In the genomic region with DNA sequence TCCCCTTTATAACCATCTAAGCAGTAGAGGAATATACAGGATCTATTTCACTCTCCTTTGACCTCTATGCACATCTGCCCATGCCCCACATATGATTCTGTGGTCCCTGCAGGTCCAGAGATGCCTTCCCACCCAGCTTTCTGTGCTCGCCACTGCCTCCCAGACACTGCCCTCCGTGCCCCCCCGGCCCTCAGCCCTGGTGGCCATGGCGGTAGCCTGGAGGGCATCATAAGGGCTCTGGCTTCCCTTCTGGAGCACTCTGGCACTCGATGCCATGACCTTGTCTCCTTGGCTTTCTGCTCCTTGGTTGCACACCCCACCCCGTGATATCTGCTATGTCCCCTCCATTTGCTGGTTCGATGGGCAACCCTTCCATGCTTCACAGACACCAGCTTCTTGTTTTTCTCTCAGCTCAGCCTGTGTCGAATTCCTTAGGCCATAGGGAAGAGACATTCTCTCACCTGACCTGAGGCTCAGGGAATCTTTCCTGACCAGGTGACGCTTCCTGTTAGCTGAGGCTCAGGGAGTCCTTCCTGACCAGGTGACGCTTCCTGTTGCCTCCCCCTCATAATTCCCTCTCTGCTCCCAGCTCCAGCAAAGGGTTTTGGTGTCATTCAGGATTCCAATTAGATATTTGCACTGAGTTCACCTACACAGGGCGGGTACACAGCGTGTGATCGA, we compare ENCODE assay signal across 22 cellular contexts.
"Had no signal": no experiment of that assay in that cellular context is flagged by ENCODE, and none has a peak within 500 bp of the region (broad histone marks: within the 10 kb centered on the region; RNA-seq: fewer than 3 reads in every experiment).

No MANE protein-coding gene starts in this region.

- ATAC-seq: activated naive CD8-positive, alpha-beta T cell treated with anti-CD3 and anti-CD28 coated beads, Interleukin-2, amount 50 U/mL, for 24 hours; foreskin keratinocyte; stimulated activated naive CD8-positive, alpha-beta T cell treated with anti-CD3 and anti-CD28 coated beads, Interleukin-15, Interleukin-2, amounts not matched to agents 100 U/mL and 50 U/mL, for 24 hours had no signal

- H3K36me3 Mint-ChIP-seq: activated naive CD4-positive, alpha-beta T cell treated with anti-CD3 and anti-CD28 coated beads, Interleukin-2, amount 10 ng/mL, durations not matched to agents 7 days and 5 days had no signal

- H3K36me3 ChIP-seq: left lung, SJSA1, spleen, thyroid gland had no signal

- H3K27me3 Mint-ChIP-seq: activated CD4-positive, alpha-beta memory T cell treated with anti-CD3 and anti-CD28 coated beads, Interleukin-2, amount 10 ng/mL, durations not matched to agents 7 days and 5 days; activated CD4-positive, alpha-beta T cell treated with anti-CD3 and anti-CD28 coated beads, Interleukin-2, amount 10 ng/mL, durations not matched to agents 24 days and 14 days; activated naive CD4-positive, alpha-beta T cell treated with anti-CD3 and anti-CD28 coated beads, Interleukin-2, amount 10 ng/mL, durations not matched to agents 7 days and 5 days; central memory CD8-positive, alpha-beta T cell had no signal

- DNase-seq: activated CD4-positive, alpha-beta memory T cell treated with anti-CD3 and anti-CD28 coated beads, Interleukin-2, amount 10 ng/mL, durations not matched to agents 7 days and 5 days; activated CD4-positive, alpha-beta T cell treated with anti-CD3 and anti-CD28 coated beads, Interleukin-2, amount 10 ng/mL, durations not matched to agents 24 days and 14 days; activated effector memory CD4-positive, alpha-beta T cell treated with anti-CD3 and anti-CD28 coated beads, Interleukin-2, amount 50 U/mL, for 16 hours; activated naive CD4-positive, alpha-beta T cell treated with anti-CD3 and anti-CD28 coated beads, Interleukin-2, amount 10 ng/mL, durations not matched to agents 7 days and 5 days; activated naive CD8-positive, alpha-beta T cell treated with anti-CD3 and anti-CD28 coated beads, Interleukin-2, amount 50 U/mL, for 24 hours; aorta; foreskin keratinocyte; immature natural killer cell; kidney glomerular epithelial cell; midbrain; occipital lobe; spleen; stimulated activated CD4-positive, alpha-beta T cell treated with anti-CD3 and anti-CD28 coated beads, Interleukin-4, amount 100 ng/mL, for 1 hour; stimulated activated naive CD8-positive, alpha-beta T cell treated with anti-CD3 and anti-CD28 coated beads, Interleukin-15, Interleukin-2, amounts not matched to agents 100 U/mL and 50 U/mL, for 24 hours; T-helper 9 cell; thyroid gland had no signal

- H3K27ac ChIP-seq: epithelial cell of prostate, foreskin keratinocyte, left lung, thyroid gland had no signal

- H3K9me3 ChIP-seq: SJSA1, thyroid gland had no signal

- H3K27me3 ChIP-seq: foreskin keratinocyte, left lung, SJSA1, spleen, thyroid gland had no signal

- H3K27ac Mint-ChIP-seq: activated CD4-positive, alpha-beta memory T cell treated with anti-CD3 and anti-CD28 coated beads, Interleukin-2, amount 10 ng/mL, durations not matched to agents 7 days and 5 days; activated CD4-positive, alpha-beta T cell treated with anti-CD3 and anti-CD28 coated beads, Interleukin-2, amount 10 ng/mL, durations not matched to agents 24 days and 14 days; activated naive CD4-positive, alpha-beta T cell treated with anti-CD3 and anti-CD28 coated beads, Interleukin-2, amount 10 ng/mL, durations not matched to agents 7 days and 5 days; activated naive CD8-positive, alpha-beta T cell treated with anti-CD3 and anti-CD28 coated beads, Interleukin-2, amount 50 U/mL, for 24 hours; immature natural killer cell had no signal

- H3K4me1 Mint-ChIP-seq: activated CD4-positive, alpha-beta memory T cell treated with anti-CD3 and anti-CD28 coated beads, Interleukin-2, amount 10 ng/mL, durations not matched to agents 7 days and 5 days; activated CD4-positive, alpha-beta T cell treated with anti-CD3 and anti-CD28 coated beads, Interleukin-2, amount 10 ng/mL, durations not matched to agents 24 days and 14 days; activated naive CD4-positive, alpha-beta T cell treated with anti-CD3 and anti-CD28 coated beads, Interleukin-2, amount 10 ng/mL, durations not matched to agents 7 days and 5 days; activated naive CD8-positive, alpha-beta T cell treated with anti-CD3 and anti-CD28 coated beads, Interleukin-2, amount 50 U/mL, for 24 hours; central memory CD8-positive, alpha-beta T cell; immature natural killer cell had no signal

- H3K4me3 ChIP-seq: left lung, lung, spleen, thyroid gland had no signal

- H3K4me3 Mint-ChIP-seq: activated CD4-positive, alpha-beta memory T cell treated with anti-CD3 and anti-CD28 coated beads, Interleukin-2, amount 10 ng/mL, durations not matched to agents 7 days and 5 days; activated CD4-positive, alpha-beta T cell treated with anti-CD3 and anti-CD28 coated beads, Interleukin-2, amount 10 ng/mL, durations not matched to agents 24 days and 14 days; activated naive CD4-positive, alpha-beta T cell treated with anti-CD3 and anti-CD28 coated beads, Interleukin-2, amount 10 ng/mL, durations not matched to agents 7 days and 5 days; activated naive CD8-positive, alpha-beta T cell treated with anti-CD3 and anti-CD28 coated beads, Interleukin-2, amount 50 U/mL, for 24 hours; central memory CD8-positive, alpha-beta T cell; nephron had no signal

- H3K4me1 ChIP-seq: left lung, spleen had no signal
